1 cellular context compared by ENCODE assay signal in the genomic region with DNA sequence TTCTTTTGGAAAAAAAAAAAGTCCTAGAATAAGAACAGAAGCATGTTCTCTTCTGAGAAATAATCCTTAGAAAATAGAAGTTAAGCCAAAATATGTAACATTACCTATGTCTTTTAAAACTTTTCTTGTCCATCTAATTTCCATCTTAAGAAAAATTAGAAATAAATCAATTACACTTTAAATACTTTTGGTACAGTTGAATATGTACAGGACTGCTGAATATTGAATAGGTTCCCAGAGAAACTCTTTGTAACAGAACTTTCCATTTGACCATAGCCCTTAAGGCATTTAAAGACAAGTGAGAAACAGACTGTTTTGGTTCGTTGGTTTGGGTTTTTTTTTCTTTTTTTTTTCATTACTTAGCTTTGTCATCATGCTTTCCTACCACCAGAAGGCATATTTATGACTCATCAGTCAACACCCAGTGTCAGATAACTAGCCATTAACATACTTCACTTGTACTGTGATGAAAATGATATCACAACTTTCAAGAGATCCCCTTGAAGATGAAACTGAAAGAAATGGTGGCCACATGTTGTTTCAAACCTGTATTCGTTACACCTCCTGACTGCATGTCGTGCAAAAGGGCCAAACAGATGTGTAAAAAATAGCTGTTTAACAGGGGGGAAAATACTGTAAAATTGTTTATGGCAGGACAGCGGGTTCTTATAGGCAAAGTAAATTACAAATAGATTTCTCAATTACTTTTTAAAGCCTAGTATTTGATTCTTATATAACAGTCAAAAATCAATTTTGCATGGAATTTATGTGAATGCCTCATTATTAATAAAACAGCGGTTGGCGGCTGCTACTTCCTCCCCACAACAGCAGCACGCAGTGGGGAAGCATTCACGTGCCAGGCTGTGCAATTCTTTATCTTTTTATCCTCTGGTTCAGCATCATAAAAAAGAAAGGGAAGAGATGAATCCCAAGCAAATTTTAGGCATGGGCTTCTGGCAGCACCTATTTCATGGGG.
TF ChIP-seq lines count a peak whose summit lies in the region.

No MANE protein-coding gene starts in this region.

TF ChIP-seq in HEK293, 187 proteins besides CTCF, POLR2A, EP300 and RAD21 (continued from another document and continues in another):
- TF ChIP-seq REPIN1 (tag by site-specific recombination; IDR thresholded peaks at IDR 0.05; ENCODE audit: low read depth) (no peak), ZNF302 (tag by site-specific recombination; IDR thresholded peaks at IDR 0.05; ENCODE audit: low read depth) (no peak), SP2 (tag by site-specific recombination; IDR thresholded peaks at IDR 0.05) (no peak), ZNF658 (tag by site-specific recombination; IDR thresholded peaks at IDR 0.05) (no peak), ZNF629 (tag by site-specific recombination; IDR thresholded peaks at IDR 0.05) (peak; percentile 87), GLIS2 (tag by site-specific recombination; IDR thresholded peaks at IDR 0.05) (no peak), ZNF24 (tag by site-specific recombination; IDR thresholded peaks at IDR 0.05) (peak; percentile 82), HOXD13 (CRISPR knock-in tag; IDR thresholded peaks at IDR 0.05; ENCODE audit: borderline replicate concordance) (no peak), ZNF19 (tag by site-specific recombination; IDR thresholded peaks at IDR 0.05; ENCODE audit: low read depth) (no peak), ZNF664 (tag by site-specific recombination; IDR thresholded peaks at IDR 0.05) (no peak), GLI2 (tag by site-specific recombination; IDR thresholded peaks at IDR 0.05; ENCODE audit: borderline replicate concordance, low read depth) (no peak), SCRT1 (tag by site-specific recombination; IDR thresholded peaks at IDR 0.05; ENCODE audit: borderline replicate concordance) (peak; percentile 61), GLIS1 (tag by site-specific recombination; IDR thresholded peaks at IDR 0.05) (0 out of 2 replicates have a peak, but pooled peaks have one; percentile 25), KLF8 (tag by site-specific recombination; IDR thresholded peaks at IDR 0.05) (peak; percentile 48; the same call in 1 of the 2 replicates), ZNF610 (tag by site-specific recombination; IDR thresholded peaks at IDR 0.05; ENCODE audit: borderline replicate concordance) (no peak), ZNF211 (tag by site-specific recombination; IDR thresholded peaks at IDR 0.05; ENCODE audit: low read depth) (no peak), ZIC2 (tag by site-specific recombination; IDR thresholded peaks at IDR 0.05) (peak; percentile 71; the same call in 1 of the 2 replicates), ZNF660 (tag by site-specific recombination; IDR thresholded peaks at IDR 0.05) (0 out of 2 replicates have a peak, but pooled peaks have one; percentile 26), ZNF138 (tag by site-specific recombination; IDR thresholded peaks at IDR 0.05; ENCODE audit: borderline replicate concordance) (no peak), SETDB1 (IDR thresholded peaks at IDR 0.05; ENCODE audit: insufficient read length, low read length) (no peak), ZNF292 (tag by site-specific recombination; IDR thresholded peaks at IDR 0.05; ENCODE audit: borderline replicate concordance, low read depth) (no peak), ZNF202 (tag by site-specific recombination; IDR thresholded peaks at IDR 0.05; ENCODE audit: borderline replicate concordance) (no peak), ZNF132 (tag by site-specific recombination; IDR thresholded peaks at IDR 0.05; ENCODE audit: borderline replicate concordance) (no peak), FEZF1 (tag by site-specific recombination; IDR thresholded peaks at IDR 0.05) (peak; percentile 82), HOXC10 (CRISPR knock-in tag; IDR thresholded peaks at IDR 0.05) (no peak), ZNF48 (tag by site-specific recombination; IDR thresholded peaks at IDR 0.05) (no peak)
- TF ChIP-seq, protein P1, sequence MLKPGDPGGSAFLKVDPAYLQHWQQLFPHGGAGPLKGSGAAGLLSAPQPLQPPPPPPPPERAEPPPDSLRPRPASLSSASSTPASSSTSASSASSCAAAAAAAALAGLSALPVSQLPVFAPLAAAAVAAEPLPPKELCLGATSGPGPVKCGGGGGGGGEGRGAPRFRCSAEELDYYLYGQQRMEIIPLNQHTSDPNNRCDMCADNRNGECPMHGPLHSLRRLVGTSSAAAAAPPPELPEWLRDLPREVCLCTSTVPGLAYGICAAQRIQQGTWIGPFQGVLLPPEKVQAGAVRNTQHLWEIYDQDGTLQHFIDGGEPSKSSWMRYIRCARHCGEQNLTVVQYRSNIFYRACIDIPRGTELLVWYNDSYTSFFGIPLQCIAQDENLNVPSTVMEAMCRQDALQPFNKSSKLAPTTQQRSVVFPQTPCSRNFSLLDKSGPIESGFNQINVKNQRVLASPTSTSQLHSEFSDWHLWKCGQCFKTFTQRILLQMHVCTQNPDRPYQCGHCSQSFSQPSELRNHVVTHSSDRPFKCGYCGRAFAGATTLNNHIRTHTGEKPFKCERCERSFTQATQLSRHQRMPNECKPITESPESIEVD (tag by site-specific recombination; IDR thresholded peaks at IDR 0.05): peak; percentile 96
- TF ChIP-seq, protein P2, sequence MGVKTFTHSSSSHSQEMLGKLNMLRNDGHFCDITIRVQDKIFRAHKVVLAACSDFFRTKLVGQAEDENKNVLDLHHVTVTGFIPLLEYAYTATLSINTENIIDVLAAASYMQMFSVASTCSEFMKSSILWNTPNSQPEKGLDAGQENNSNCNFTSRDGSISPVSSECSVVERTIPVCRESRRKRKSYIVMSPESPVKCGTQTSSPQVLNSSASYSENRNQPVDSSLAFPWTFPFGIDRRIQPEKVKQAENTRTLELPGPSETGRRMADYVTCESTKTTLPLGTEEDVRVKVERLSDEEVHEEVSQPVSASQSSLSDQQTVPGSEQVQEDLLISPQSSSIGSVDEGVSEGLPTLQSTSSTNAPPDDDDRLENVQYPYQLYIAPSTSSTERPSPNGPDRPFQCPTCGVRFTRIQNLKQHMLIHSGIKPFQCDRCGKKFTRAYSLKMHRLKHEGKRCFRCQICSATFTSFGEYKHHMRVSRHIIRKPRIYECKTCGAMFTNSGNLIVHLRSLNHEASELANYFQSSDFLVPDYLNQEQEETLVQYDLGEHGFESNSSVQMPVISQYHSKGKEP (tag by site-specific recombination; IDR thresholded peaks at IDR 0.05): 0 out of 2 replicates have a peak, but pooled peaks have one; percentile 32
- TF ChIP-seq, protein P3, sequence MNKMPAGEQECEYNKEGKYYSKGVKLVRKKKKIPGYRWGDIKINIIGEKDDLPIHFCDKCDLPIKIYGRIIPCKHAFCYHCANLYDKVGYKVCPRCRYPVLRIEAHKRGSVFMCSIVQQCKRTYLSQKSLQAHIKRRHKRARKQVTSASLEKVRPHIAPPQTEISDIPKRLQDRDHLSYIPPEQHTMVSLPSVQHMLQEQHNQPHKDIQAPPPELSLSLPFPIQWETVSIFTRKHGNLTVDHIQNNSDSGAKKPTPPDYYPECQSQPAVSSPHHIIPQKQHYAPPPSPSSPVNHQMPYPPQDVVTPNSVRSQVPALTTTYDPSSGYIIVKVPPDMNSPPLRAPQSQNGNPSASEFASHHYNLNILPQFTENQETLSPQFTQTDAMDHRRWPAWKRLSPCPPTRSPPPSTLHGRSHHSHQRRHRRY (tag by site-specific recombination; IDR thresholded peaks at IDR 0.05): no peak
- TF ChIP-seq, protein P4, sequence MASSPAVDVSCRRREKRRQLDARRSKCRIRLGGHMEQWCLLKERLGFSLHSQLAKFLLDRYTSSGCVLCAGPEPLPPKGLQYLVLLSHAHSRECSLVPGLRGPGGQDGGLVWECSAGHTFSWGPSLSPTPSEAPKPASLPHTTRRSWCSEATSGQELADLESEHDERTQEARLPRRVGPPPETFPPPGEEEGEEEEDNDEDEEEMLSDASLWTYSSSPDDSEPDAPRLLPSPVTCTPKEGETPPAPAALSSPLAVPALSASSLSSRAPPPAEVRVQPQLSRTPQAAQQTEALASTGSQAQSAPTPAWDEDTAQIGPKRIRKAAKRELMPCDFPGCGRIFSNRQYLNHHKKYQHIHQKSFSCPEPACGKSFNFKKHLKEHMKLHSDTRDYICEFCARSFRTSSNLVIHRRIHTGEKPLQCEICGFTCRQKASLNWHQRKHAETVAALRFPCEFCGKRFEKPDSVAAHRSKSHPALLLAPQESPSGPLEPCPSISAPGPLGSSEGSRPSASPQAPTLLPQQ (tag by site-specific recombination; IDR thresholded peaks at IDR 0.05): 0 out of 2 replicates have a peak, but pooled peaks have one; percentile 29
- TF ChIP-seq, protein P5, sequence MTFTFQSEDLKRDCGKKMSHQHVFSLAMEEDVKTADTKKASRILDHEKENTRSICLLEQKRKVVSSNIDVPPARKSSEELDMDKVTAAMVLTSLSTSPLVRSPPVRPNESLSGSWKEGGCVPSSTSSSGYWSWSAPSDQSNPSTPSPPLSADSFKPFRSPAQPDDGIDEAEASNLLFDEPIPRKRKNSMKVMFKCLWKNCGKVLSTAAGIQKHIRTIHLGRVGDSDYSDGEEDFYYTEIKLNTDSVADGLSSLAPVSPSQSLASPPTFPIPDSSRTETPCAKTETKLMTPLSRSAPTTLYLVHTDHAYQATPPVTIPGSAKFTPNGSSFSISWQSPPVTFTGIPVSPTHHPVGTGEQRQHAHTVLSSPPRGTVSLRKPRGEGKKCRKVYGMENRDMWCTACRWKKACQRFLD (tag by site-specific recombination; IDR thresholded peaks at IDR 0.05): no peak
- TF ChIP-seq, protein P6, sequence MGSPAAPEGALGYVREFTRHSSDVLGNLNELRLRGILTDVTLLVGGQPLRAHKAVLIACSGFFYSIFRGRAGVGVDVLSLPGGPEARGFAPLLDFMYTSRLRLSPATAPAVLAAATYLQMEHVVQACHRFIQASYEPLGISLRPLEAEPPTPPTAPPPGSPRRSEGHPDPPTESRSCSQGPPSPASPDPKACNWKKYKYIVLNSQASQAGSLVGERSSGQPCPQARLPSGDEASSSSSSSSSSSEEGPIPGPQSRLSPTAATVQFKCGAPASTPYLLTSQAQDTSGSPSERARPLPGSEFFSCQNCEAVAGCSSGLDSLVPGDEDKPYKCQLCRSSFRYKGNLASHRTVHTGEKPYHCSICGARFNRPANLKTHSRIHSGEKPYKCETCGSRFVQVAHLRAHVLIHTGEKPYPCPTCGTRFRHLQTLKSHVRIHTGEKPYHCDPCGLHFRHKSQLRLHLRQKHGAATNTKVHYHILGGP (tag by site-specific recombination; IDR thresholded peaks at IDR 0.05): peak; percentile 51; the same call in 1 of the 2 replicates
- TF ChIP-seq, protein P7, sequence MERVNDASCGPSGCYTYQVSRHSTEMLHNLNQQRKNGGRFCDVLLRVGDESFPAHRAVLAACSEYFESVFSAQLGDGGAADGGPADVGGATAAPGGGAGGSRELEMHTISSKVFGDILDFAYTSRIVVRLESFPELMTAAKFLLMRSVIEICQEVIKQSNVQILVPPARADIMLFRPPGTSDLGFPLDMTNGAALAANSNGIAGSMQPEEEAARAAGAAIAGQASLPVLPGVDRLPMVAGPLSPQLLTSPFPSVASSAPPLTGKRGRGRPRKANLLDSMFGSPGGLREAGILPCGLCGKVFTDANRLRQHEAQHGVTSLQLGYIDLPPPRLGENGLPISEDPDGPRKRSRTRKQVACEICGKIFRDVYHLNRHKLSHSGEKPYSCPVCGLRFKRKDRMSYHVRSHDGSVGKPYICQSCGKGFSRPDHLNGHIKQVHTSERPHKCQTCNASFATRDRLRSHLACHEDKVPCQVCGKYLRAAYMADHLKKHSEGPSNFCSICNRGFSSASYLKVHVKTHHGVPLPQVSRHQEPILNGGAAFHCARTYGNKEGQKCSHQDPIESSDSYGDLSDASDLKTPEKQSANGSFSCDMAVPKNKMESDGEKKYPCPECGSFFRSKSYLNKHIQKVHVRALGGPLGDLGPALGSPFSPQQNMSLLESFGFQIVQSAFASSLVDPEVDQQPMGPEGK (tag by site-specific recombination; IDR thresholded peaks at IDR 0.05): no peak; the same call in 1 of the 2 replicates
- TF ChIP-seq, protein P8, sequence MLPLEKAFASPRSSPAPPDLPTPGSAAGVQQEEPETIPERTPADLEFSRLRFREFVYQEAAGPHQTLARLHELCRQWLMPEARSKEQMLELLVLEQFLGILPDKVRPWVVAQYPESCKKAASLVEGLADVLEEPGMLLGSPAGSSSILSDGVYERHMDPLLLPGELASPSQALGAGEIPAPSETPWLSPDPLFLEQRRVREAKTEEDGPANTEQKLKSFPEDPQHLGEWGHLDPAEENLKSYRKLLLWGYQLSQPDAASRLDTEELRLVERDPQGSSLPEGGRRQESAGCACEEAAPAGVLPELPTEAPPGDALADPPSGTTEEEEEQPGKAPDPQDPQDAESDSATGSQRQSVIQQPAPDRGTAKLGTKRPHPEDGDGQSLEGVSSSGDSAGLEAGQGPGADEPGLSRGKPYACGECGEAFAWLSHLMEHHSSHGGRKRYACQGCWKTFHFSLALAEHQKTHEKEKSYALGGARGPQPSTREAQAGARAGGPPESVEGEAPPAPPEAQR (tag by site-specific recombination; IDR thresholded peaks at IDR 0.05): no peak
- TF ChIP-seq, protein P9, sequence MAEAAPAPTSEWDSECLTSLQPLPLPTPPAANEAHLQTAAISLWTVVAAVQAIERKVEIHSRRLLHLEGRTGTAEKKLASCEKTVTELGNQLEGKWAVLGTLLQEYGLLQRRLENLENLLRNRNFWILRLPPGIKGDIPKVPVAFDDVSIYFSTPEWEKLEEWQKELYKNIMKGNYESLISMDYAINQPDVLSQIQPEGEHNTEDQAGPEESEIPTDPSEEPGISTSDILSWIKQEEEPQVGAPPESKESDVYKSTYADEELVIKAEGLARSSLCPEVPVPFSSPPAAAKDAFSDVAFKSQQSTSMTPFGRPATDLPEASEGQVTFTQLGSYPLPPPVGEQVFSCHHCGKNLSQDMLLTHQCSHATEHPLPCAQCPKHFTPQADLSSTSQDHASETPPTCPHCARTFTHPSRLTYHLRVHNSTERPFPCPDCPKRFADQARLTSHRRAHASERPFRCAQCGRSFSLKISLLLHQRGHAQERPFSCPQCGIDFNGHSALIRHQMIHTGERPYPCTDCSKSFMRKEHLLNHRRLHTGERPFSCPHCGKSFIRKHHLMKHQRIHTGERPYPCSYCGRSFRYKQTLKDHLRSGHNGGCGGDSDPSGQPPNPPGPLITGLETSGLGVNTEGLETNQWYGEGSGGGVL (tag by site-specific recombination; IDR thresholded peaks at IDR 0.05): no peak
- TF ChIP-seq, protein P10, sequence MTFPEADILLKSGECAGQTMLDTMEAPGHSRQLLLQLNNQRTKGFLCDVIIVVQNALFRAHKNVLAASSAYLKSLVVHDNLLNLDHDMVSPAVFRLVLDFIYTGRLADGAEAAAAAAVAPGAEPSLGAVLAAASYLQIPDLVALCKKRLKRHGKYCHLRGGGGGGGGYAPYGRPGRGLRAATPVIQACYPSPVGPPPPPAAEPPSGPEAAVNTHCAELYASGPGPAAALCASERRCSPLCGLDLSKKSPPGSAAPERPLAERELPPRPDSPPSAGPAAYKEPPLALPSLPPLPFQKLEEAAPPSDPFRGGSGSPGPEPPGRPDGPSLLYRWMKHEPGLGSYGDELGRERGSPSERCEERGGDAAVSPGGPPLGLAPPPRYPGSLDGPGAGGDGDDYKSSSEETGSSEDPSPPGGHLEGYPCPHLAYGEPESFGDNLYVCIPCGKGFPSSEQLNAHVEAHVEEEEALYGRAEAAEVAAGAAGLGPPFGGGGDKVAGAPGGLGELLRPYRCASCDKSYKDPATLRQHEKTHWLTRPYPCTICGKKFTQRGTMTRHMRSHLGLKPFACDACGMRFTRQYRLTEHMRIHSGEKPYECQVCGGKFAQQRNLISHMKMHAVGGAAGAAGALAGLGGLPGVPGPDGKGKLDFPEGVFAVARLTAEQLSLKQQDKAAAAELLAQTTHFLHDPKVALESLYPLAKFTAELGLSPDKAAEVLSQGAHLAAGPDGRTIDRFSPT (tag by site-specific recombination; IDR thresholded peaks at IDR 0.05): no peak
